Comparison of ENCODE assay signal across 13 cellular contexts in the genomic region with DNA sequence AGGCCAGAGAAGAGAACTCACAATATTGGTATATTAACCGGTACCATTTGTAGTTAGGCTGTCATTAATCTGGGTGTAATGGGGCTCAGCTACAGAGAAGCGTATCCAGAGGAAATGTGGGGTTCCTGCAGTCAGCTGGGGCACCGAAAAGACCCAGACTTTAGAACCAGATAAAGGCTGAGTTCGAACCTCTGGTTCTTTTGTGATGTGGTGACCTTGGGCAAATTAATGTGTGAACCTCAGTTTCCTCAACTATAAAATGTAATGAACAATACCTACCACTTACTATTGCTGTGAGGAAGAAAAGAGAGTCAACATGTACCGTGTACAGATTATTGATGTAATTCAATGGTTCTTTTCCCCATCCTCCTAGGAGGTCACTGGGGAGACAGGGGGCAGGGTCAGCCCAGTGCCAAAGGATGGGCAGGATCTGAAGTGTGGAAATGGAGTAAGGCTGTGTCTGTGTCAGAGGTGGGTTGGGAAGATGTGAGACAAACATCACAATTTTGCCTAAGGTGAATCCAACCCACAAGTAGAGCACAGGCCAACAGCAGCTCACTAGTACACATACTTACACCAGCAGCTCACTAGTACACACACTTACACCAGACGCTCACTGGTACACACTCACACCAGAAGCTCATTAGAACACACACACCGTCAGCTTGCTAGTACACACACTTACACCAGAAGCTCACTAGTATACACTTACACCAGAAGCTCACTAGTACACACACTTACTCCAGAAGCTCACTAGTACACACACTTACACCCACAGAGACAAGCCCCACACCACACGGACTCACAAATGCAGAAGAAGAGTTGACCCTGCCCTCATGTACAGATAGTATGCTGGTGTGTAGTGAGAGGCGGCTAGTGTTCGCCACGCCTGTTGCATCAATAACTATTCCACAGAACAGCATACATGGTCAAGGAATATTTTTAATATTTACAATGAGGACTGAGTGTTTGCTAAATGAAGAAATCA. TPM values are rescaled to one million over a fixed set of nuclear protein-coding genes. Genes with fewer than 3 reads are reported as not detected.
A peak's percentile ranks its signal among the peaks of the same experiment; 100 is the strongest.
DNase-seq lines count a peak whose midpoint lies in the region; ATAC-seq, FAIRE-seq and TF ChIP-seq lines count a peak whose summit lies in the region.
"Had no signal": no experiment of that assay in that cellular context is flagged by ENCODE, and none has a peak within 500 bp of the region (broad histone marks: within the 10 kb centered on the region; RNA-seq: fewer than 3 reads in every experiment).

No MANE protein-coding gene starts in this region.

- DNase-seq in activated CD8-positive, alpha-beta T cell treated with anti-CD3 and anti-CD28 coated beads for 36 hours, result peak; percentile 47
- DNase-seq in esophagus muscularis mucosa (ENCODE audit: extremely low spot score) (peak; percentile 83), kidney (no peak), NCI-H1417 (lab: John Stamatoyannopoulos, UW) (no peak)
- DNase-seq: NCI-H1694; stimulated activated CD4-positive, alpha-beta T cell treated with anti-CD3 and anti-CD28 coated beads, Interleukin-12 subunit alpha, Interleukin-12 subunit beta, amount 100 ng/mL, for 4 hours had no signal

- peaks cover 87% of the 10 kb centered on the region for H3K36me3 Mint-ChIP-seq in activated CD8-positive, alpha-beta T cell treated with anti-CD3 and anti-CD28 coated beads for 36 hours (ENCODE audit: low read depth)
- H3K36me3 Mint-ChIP-seq in stimulated activated memory B cell treated with anti-CD40 and anti-IgM and Interleukin-4, amounts not matched to agents 10 μg/mL and 1 μg/mL and 100 μg/mL, for 72 hours, result peaks cover 64% of the 10 kb centered on the region
- H3K36me3 Mint-ChIP-seq: mesothelial cell of epicardium had no signal

- H3K4me3 ChIP-seq in HUES6 (ENCODE audit: low read depth, low read length) (0 out of 2 replicates have a peak overlapping the region, but pooled peaks have one; percentile 75), esophagus muscularis mucosa (peak overlapping the region in 1 of 4 donors; percentile 56), kidney (ENCODE audit: low read length in 2 of 2) (no peak overlapping the region)

- FAIRE-seq in kidney (lab: Jason Lieb, UNC), result no peak

- no peak for TF ChIP-seq CTCF in activated CD8-positive, alpha-beta T cell treated with anti-CD3 and anti-CD28 coated beads for 36 hours (IDR thresholded peaks at IDR 0.05)
- TF ChIP-seq CTCF in esophagus muscularis mucosa (IDR thresholded peaks at IDR 0.05) (no peak), kidney (IDR thresholded peaks at IDR 0.05; ENCODE audit: borderline replicate concordance, extremely low read depth, insufficient read depth) (no peak)

- CTCF ChIA-PET in activated CD8-positive, alpha-beta T cell treated with anti-CD3 and anti-CD28 coated beads for 36 hours (lab: Charles Lee), result interaction anchor here (1.0 to 8.3 kb wide), 6 partner anchors 9 to 264 kb away, joined by 3 to 145 read pairs (median 8); no protein-coding TSS in a partner anchor

- H3K36me3 ChIP-seq in HUES6 (ENCODE audit: control insufficient read depth, insufficient read depth, low read length), result no peaks in the 10 kb centered on the region
- H3K36me3 ChIP-seq in esophagus muscularis mucosa, result no peaks in the 10 kb centered on the region
- H3K36me3 ChIP-seq in kidney (ENCODE audit: control insufficient read depth in 1 of 2, insufficient read depth in 2 of 2, low read length in 2 of 2), result no peaks in the 10 kb centered on the region
- H3K36me3 ChIP-seq: cardiac muscle cell had no signal

- H3K4me1 Mint-ChIP-seq in activated CD8-positive, alpha-beta T cell treated with anti-CD3 and anti-CD28 coated beads for 36 hours (ENCODE audit: low read depth), result peaks cover 56% of the 10 kb centered on the region
- peaks cover 73% of the 10 kb centered on the region for H3K4me1 Mint-ChIP-seq in stimulated activated memory B cell treated with anti-CD40 and anti-IgM and Interleukin-4, amounts not matched to agents 10 μg/mL and 1 μg/mL and 100 μg/mL, for 72 hours

- H3K27me3 ChIP-seq in HUES6 (ENCODE audit: control insufficient read depth, insufficient read depth, low read length), result peaks cover 99% of the 10 kb centered on the region
- peaks cover 0 to 75% (median 27%) of the 10 kb centered on the region in 4 donors for H3K27me3 ChIP-seq in esophagus muscularis mucosa

- POLR2A ChIA-PET in activated CD8-positive, alpha-beta T cell treated with anti-CD3 and anti-CD28 coated beads for 36 hours (lab: Charles Lee), result interaction anchor here (0.6 to 25.3 kb wide), 21 partner anchors 6 to 490 kb away, joined by 3 to 1391 read pairs (median 4); no protein-coding TSS in a partner anchor

- intact Hi-C loops in activated CD8-positive, alpha-beta T cell treated with anti-CD3 and anti-CD28 coated beads for 36 hours (cut with micrococcal nuclease), result loop anchor here (1.0 to 5.0 kb wide), 2 partner anchors 10 to 416 kb away; no protein-coding TSS in a partner anchor
- intact Hi-C loops in esophagus muscularis mucosa (cut with DNase I) (no loop called here), kidney (cut with DNase I) (no loop called here)

- peaks cover 38% of the 10 kb centered on the region for H3K4me1 ChIP-seq in HUES6 (ENCODE audit: control insufficient read depth, insufficient read depth, low read length)
- H3K4me1 ChIP-seq in esophagus muscularis mucosa, result peaks cover 15 to 22% (median 20%) of the 10 kb centered on the region in 4 donors
- peaks cover 0 to 6% of the 10 kb centered on the region in 2 donors for H3K4me1 ChIP-seq in kidney (ENCODE audit: control insufficient read depth in 1 of 2, insufficient read depth in 1 of 2, low read depth in 1 of 2, low read length in 2 of 2)

- no peaks in the 10 kb centered on the region for H3K27me3 Mint-ChIP-seq in activated CD8-positive, alpha-beta T cell treated with anti-CD3 and anti-CD28 coated beads for 36 hours
- H3K27me3 Mint-ChIP-seq in stimulated activated memory B cell treated with anti-CD40 and anti-IgM and Interleukin-4, amounts not matched to agents 10 μg/mL and 1 μg/mL and 100 μg/mL, for 72 hours, result no peaks in the 10 kb centered on the region

- peak; percentile 22 for ATAC-seq in activated CD8-positive, alpha-beta T cell treated with anti-CD3 and anti-CD28 coated beads for 36 hours
- peak; percentile 5 for ATAC-seq in stimulated activated memory B cell treated with anti-CD40 and anti-IgM and Interleukin-4, amounts not matched to agents 10 μg/mL and 1 μg/mL and 100 μg/mL, for 72 hours
- no peak for ATAC-seq in GM18867 (IDR thresholded peaks at IDR 0.05; ENCODE audit: unreplicated experiment)
- ATAC-seq: HCT116 had no signal

- H3K9me3 ChIP-seq in HUES6 (ENCODE audit: control insufficient read depth, insufficient read depth, low read depth, low read length) (no peaks in the 10 kb centered on the region), esophagus muscularis mucosa (no peaks in the 10 kb centered on the region), kidney (ENCODE audit: control insufficient read depth in 1 of 2, low read length in 2 of 2) (no peaks in the 10 kb centered on the region)

- no peaks in the 10 kb centered on the region for H3K9me3 Mint-ChIP-seq in activated CD8-positive, alpha-beta T cell treated with anti-CD3 and anti-CD28 coated beads for 36 hours
- no peaks in the 10 kb centered on the region for H3K9me3 Mint-ChIP-seq in stimulated activated memory B cell treated with anti-CD40 and anti-IgM and Interleukin-4, amounts not matched to agents 10 μg/mL and 1 μg/mL and 100 μg/mL, for 72 hours
- H3K9me3 Mint-ChIP-seq: mesothelial cell of epicardium had no signal

- TF ChIP-seq POLR2A in esophagus muscularis mucosa (IDR thresholded peaks at IDR 0.05; ENCODE audit: low read depth), result no peak

- peak overlapping the region; percentile 100 for H3K4me3 Mint-ChIP-seq in activated CD8-positive, alpha-beta T cell treated with anti-CD3 and anti-CD28 coated beads for 36 hours
- peak overlapping the region; percentile 93 for H3K4me3 Mint-ChIP-seq in stimulated activated memory B cell treated with anti-CD40 and anti-IgM and Interleukin-4, amounts not matched to agents 10 μg/mL and 1 μg/mL and 100 μg/mL, for 72 hours

- peak overlapping the region; percentile 97 for H3K27ac Mint-ChIP-seq in activated CD8-positive, alpha-beta T cell treated with anti-CD3 and anti-CD28 coated beads for 36 hours
- H3K27ac Mint-ChIP-seq in stimulated activated memory B cell treated with anti-CD40 and anti-IgM and Interleukin-4, amounts not matched to agents 10 μg/mL and 1 μg/mL and 100 μg/mL, for 72 hours, result peak overlapping the region; percentile 99
- H3K27ac Mint-ChIP-seq: mesothelial cell of epicardium had no signal

- H3K9ac ChIP-seq in HUES6 (ENCODE audit: low read length) (no peak overlapping the region), kidney (ENCODE audit: low read length in 2 of 2) (no peak overlapping the region)

- H3K27ac ChIP-seq in HUES6 (ENCODE audit: low read depth, low read length) (no peak overlapping the region), esophagus muscularis mucosa (replicated peaks in 1 of 4) (no peak overlapping the region), kidney (ENCODE audit: low read depth in 2 of 2, low read length in 2 of 2) (no peak overlapping the region)
- H3K27ac ChIP-seq: cardiac muscle cell had no signal

- TF ChIP-seq EP300 in esophagus muscularis mucosa (IDR thresholded peaks at IDR 0.05), result no peak

- 88% methylated on average over 11 of the region's 11 CpGs for WGBS in esophagus muscularis mucosa

RNA-seq across cellular contexts. Expression of a gene that starts 28.0 kb away (rescaled TPM):
- total RNA-seq in activated CD8-positive, alpha-beta T cell treated with anti-CD3 and anti-CD28 coated beads for 36 hours, result not detected
- total RNA-seq in esophagus muscularis mucosa (under 1 TPM in 1 of 4 donors, not detected in 3; 0.39 TPM), kidney (not detected)
- polyA plus RNA-seq in kidney (ENCODE audit: insufficient read depth, low read depth, low replicate concordance), result not detected
- total RNA-seq: cardiac muscle cell, mesothelial cell of epicardium had no signal
- polyA plus RNA-seq: cardiac muscle cell had no signal

RNA-seq across cellular contexts. Expression of a gene that starts 49.5 kb away (rescaled TPM):
- not detected for total RNA-seq in activated CD8-positive, alpha-beta T cell treated with anti-CD3 and anti-CD28 coated beads for 36 hours
- total RNA-seq in esophagus muscularis mucosa (not detected), kidney (not detected)
- polyA plus RNA-seq in kidney (ENCODE audit: insufficient read depth, low read depth, low replicate concordance), result not detected
- total RNA-seq: cardiac muscle cell, glomerular endothelial cell, mesothelial cell of epicardium had no signal
- polyA plus RNA-seq: cardiac muscle cell had no signal

RNA-seq across cellular contexts. Expression of a gene that starts 56.1 kb away (rescaled TPM):
- 1 to 10 TPM; 3.5 to 5.5 TPM for total RNA-seq in activated CD8-positive, alpha-beta T cell treated with anti-CD3 and anti-CD28 coated beads for 36 hours
- 10 to 100 TPM in 1 of 4 donors, 1 to 10 TPM in 3; 3.3 to 10.5 (median 5.5) TPM for total RNA-seq in esophagus muscularis mucosa
- total RNA-seq in kidney, result 17.4 TPM
- polyA plus RNA-seq in kidney (ENCODE audit: insufficient read depth, low read depth, low replicate concordance), result 10.4 TPM

Comparison
In these comparisons a context has a peak if more than half of its experiments do, and no peak if none do; other contexts are left out.
1. DNase-seq: peak in activated CD8-positive, alpha-beta T cell treated with anti-CD3 and anti-CD28 coated beads for 36 hours (single experiment) and esophagus muscularis mucosa (single experiment); none in kidney (single experiment) and NCI-H1417 (0 of 3).